ENCODE assay signal across 8 cellular contexts in genomic region chr10:45580371-45580770, GRCh38.
DNase-seq lines count a peak whose midpoint lies in the region; ATAC-seq and TF ChIP-seq lines count a peak whose summit lies in the region.

No MANE protein-coding gene starts in this region.

- no peaks in the 10 kb centered on the region for H3K4me1 ChIP-seq in ascending aorta

- H3K36me3 ChIP-seq in ascending aorta, result no peaks in the 10 kb centered on the region

- peaks cover 0 to 10% (median 5%) of the 10 kb centered on the region in 7 donors for H3K9me3 Mint-ChIP-seq in CD14-positive monocyte
- no peaks in the 10 kb centered on the region for H3K9me3 Mint-ChIP-seq in effector memory CD8-positive, alpha-beta T cell

- DNase-seq in CD14-positive monocyte (ENCODE audit: low spot score) (no peak), ascending aorta (ENCODE audit: low spot score in 2 of 2) (no peak)
- DNase-seq in effector memory CD8-positive, alpha-beta T cell, result no peak
- no peak for DNase-seq in NK-92 treated with Interleukin-12 subunit alpha and Interleukin-12 subunit beta, amount 100 ng/mL, for 24 hours (lab: John Stamatoyannopoulos, UW)
- no peak for DNase-seq in stimulated activated CD4-positive, alpha-beta T cell treated with anti-CD3 and anti-CD28 coated beads, Interleukin-4, amount 100 ng/mL, for 4 hours
- DNase-seq in stimulated activated CD4-positive, alpha-beta T cell treated with anti-CD3 and anti-CD28 coated beads, Interleukin-2, amount 100 ng/mL, for 24 hours, result no peak

- no peaks in the 10 kb centered on the region for H3K27me3 ChIP-seq in ascending aorta

- peaks cover 2 to 9% of the 10 kb centered on the region in 2 donors for H3K36me3 Mint-ChIP-seq in CD14-positive monocyte
- H3K36me3 Mint-ChIP-seq in effector memory CD8-positive, alpha-beta T cell (ENCODE audit: insufficient read depth), result peaks cover 9% of the 10 kb centered on the region

- H3K4me3 Mint-ChIP-seq in CD14-positive monocyte, result peak overlapping the region; percentile 80 to 94
- H3K4me3 Mint-ChIP-seq in effector memory CD8-positive, alpha-beta T cell, result peak overlapping the region in 1 of 2 donors; percentile 85

- H3K4me1 Mint-ChIP-seq in CD14-positive monocyte, result peaks cover 25% of the 10 kb centered on the region
- peaks cover 32% of the 10 kb centered on the region in 2 donors for H3K4me1 Mint-ChIP-seq in effector memory CD8-positive, alpha-beta T cell (ENCODE audit: low read depth in 2 of 2)

- peak overlapping the region; percentile 63 to 85 (median 79) for H3K27ac Mint-ChIP-seq in CD14-positive monocyte
- H3K27ac Mint-ChIP-seq in effector memory CD8-positive, alpha-beta T cell, result peak overlapping the region; percentile 95 to 99

- no peaks in the 10 kb centered on the region for H3K9me3 ChIP-seq in ascending aorta

- peaks cover 0 to 2% (median 1%) of the 10 kb centered on the region in 3 donors for H3K27me3 Mint-ChIP-seq in CD14-positive monocyte (ENCODE audit: low read depth in 3 of 3)
- H3K27me3 Mint-ChIP-seq in effector memory CD8-positive, alpha-beta T cell, result no peaks in the 10 kb centered on the region

- no peak for TF ChIP-seq CTCF in CD14-positive monocyte (IDR thresholded peaks at IDR 0.05)
- no peak for TF ChIP-seq CTCF in ascending aorta (IDR thresholded peaks at IDR 0.05)

- H3K27ac ChIP-seq in ascending aorta, result no peak overlapping the region

- no peak overlapping the region for H3K4me3 ChIP-seq in ascending aorta

- peak; percentile 63 for ATAC-seq in GM19438 (IDR thresholded peaks at IDR 0.05; ENCODE audit: low read depth, unreplicated experiment)
- peak; percentile 49 for ATAC-seq in HG03442 (IDR thresholded peaks at IDR 0.05; ENCODE audit: unreplicated experiment)
- ATAC-seq in effector memory CD8-positive, alpha-beta T cell (replicated peaks), result peak; percentile 38

- intact Hi-C loops in CD14-positive monocyte (cut with micrococcal nuclease), result no loop called here
- intact Hi-C loops in ascending aorta (cut with DNase I), result no loop called here
